In the genomic region with DNA sequence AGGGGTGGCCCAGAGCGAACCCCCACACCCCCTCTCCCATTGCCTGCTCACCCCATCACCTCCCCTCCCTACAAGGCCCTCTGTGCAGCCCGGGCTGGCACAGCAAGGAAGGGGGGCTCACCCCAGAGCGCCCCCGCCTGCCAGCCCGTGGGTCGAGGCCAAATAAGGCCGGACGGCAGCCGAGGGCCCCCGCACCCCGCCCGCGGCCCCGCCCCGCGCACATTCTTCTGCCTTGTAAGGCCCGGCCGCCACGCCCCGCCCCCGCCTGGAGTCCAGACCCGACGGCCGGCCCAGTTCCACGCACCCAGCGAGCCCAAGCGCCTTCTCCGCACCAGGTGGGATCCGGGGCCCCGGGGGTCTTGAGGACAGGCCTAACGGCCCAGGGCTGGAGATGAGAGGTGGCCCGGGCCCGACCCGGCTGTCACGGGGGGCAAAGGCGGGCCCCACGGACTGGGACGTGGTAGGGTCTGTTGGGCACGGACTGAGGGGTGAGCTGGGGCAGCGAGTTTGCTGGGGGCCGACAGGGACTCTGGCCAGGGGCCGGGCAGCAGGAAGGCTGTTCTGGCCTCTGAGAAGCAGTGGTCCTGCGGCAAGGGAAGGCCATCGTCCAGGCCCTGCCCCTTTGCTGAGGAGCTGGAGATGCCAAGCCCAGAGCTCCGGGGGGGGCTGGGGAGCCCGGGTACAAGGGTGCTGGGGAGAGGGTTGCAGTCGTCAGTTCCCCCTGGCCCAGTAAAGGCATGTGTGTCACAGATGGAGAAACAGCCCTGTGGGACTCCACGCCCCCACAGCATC, we compare ENCODE assay signal across 8 cellular contexts. TPM values are rescaled to one million over a fixed set of nuclear protein-coding genes. Genes with fewer than 3 reads are reported as not detected.
A peak's percentile ranks its signal among the peaks of the same experiment; 100 is the strongest.
DNase-seq lines count a peak whose midpoint lies in the region; ATAC-seq and TF ChIP-seq lines count a peak whose summit lies in the region.

TSS of gene MYL9 (plus strand) at position 293 of the 792 bp plus-strand sequence. CDS start 3,366 bp downstream, outside the sequence.

- H3K4me3 Mint-ChIP-seq in mesothelial cell of epicardium = peak within 1 kb of the TSS; percentile 77
- H3K4me3 Mint-ChIP-seq in CD8-positive, alpha-beta memory T cell = no peak within 1 kb of the TSS

- H3K27ac ChIP-seq in OCI-LY3 (ENCODE audit: low read length) (no peak within 1 kb of the TSS), esophagus (ENCODE audit: low read depth in 2 of 2, low read length in 1 of 2) (peak within 1 kb of the TSS; percentile 83 to 86), upper lobe of right lung (peak within 1 kb of the TSS; percentile 78)
- no peak within 1 kb of the TSS for H3K27ac ChIP-seq in CD8-positive, alpha-beta memory T cell (ENCODE audit: low read depth, low read length)

- CTCF ChIA-PET in CD8-positive, alpha-beta memory T cell (lab: Charles Lee) = no interaction called here

- H3K4me2 ChIP-seq in OCI-LY3 (ENCODE audit: low read length) = peak within 1 kb of the TSS; percentile 91

- WGBS in esophagus, 2 donors = 6 to 12% methylated on average over 47 to 48 of the region's 48 CpGs

- H3K79me2 ChIP-seq in OCI-LY3 (ENCODE audit: low read length) = peaks cover 3% of the 10 kb centered on the region; the same call in 1 of the 2 replicates

- H3K9me3 Mint-ChIP-seq in mesothelial cell of epicardium = no peaks in the 10 kb centered on the region
- no peaks in the 10 kb centered on the region for H3K9me3 Mint-ChIP-seq in CD8-positive, alpha-beta memory T cell

- peaks cover 18% of the 10 kb centered on the region for H3K4me1 ChIP-seq in OCI-LY3 (ENCODE audit: low read length)
- H3K4me1 ChIP-seq in esophagus (ENCODE audit: control insufficient read depth in 2 of 2, insufficient read depth in 2 of 2, low read length in 1 of 2) = peaks cover 0 to 5% of the 10 kb centered on the region in 2 donors
- H3K4me1 ChIP-seq in upper lobe of right lung = peaks cover 21% of the 10 kb centered on the region
- H3K4me1 ChIP-seq in CD8-positive, alpha-beta memory T cell (ENCODE audit: insufficient read depth, low read length) = no peaks in the 10 kb centered on the region

- no peaks in the 10 kb centered on the region for H3K27me3 Mint-ChIP-seq in mesothelial cell of epicardium (ENCODE audit: low read depth)
- H3K27me3 Mint-ChIP-seq in CD8-positive, alpha-beta memory T cell = peaks cover 0 to 5% of the 10 kb centered on the region in 2 donors

- H4K20me1 ChIP-seq in OCI-LY3 (ENCODE audit: insufficient read depth, low read length) = no peaks in the 10 kb centered on the region

- peaks cover 7% of the 10 kb centered on the region for H3K36me3 Mint-ChIP-seq in mesothelial cell of epicardium
- no peaks in the 10 kb centered on the region for H3K36me3 Mint-ChIP-seq in CD8-positive, alpha-beta memory T cell

- ATAC-seq in upper lobe of right lung = peak; percentile 88
- no peak for ATAC-seq in HG02938 (IDR thresholded peaks at IDR 0.05; ENCODE audit: unreplicated experiment)

- H3K36me3 ChIP-seq in OCI-LY3 (replicated peaks; ENCODE audit: low read depth, low read length) (no peaks in the 10 kb centered on the region), esophagus (ENCODE audit: control insufficient read depth in 2 of 2, insufficient read depth in 2 of 2, low read length in 1 of 2) (no peaks in the 10 kb centered on the region), upper lobe of right lung (peaks cover 13% of the 10 kb centered on the region)
- no peaks in the 10 kb centered on the region for H3K36me3 ChIP-seq in CD8-positive, alpha-beta memory T cell (ENCODE audit: insufficient read depth, low read length)

- intact Hi-C loops in upper lobe of right lung (cut with DNase I) = no loop called here

- H3K4me3 ChIP-seq in OCI-LY3 (ENCODE audit: low read length) (peak within 1 kb of the TSS; percentile 86), esophagus (ENCODE audit: low read depth in 1 of 2, low read length in 2 of 2) (peak within 1 kb of the TSS; percentile 41 to 63), upper lobe of right lung (peak within 1 kb of the TSS; percentile 69)
- H3K4me3 ChIP-seq in CD8-positive, alpha-beta memory T cell (ENCODE audit: low read length) = no peak within 1 kb of the TSS

- H3K4me1 Mint-ChIP-seq in mesothelial cell of epicardium = peaks cover 39% of the 10 kb centered on the region
- peaks cover 0 to 5% (median 4%) of the 10 kb centered on the region in 3 donors for H3K4me1 Mint-ChIP-seq in CD8-positive, alpha-beta memory T cell

- peak within 1 kb of the TSS; percentile 83 for H3K9ac ChIP-seq in OCI-LY3 (ENCODE audit: low read length)

- TF ChIP-seq CTCF in OCI-LY3 (IDR thresholded peaks at IDR 0.05; ENCODE audit: low read depth, low read length) = no peak; the same call in 1 of the 2 replicates
- no peak for TF ChIP-seq CTCF in mesothelial cell of epicardium (IDR thresholded peaks at IDR 0.05; ENCODE audit: unreplicated experiment)
- no peak for TF ChIP-seq CTCF in upper lobe of right lung (IDR thresholded peaks at IDR 0.05)

- H2AFZ ChIP-seq in OCI-LY3 (ENCODE audit: low read depth, low read length) = peak within 1 kb of the TSS; percentile 68

- H3K9me3 ChIP-seq in OCI-LY3 (ENCODE audit: insufficient read depth, low read length) (no peaks in the 10 kb centered on the region), esophagus (ENCODE audit: control insufficient read depth in 2 of 2, insufficient read depth in 1 of 2, low read depth in 1 of 2, low read length in 1 of 2) (no peaks in the 10 kb centered on the region), upper lobe of right lung (no peaks in the 10 kb centered on the region)
- H3K9me3 ChIP-seq in CD8-positive, alpha-beta memory T cell (ENCODE audit: low read length) = no peaks in the 10 kb centered on the region

- H3K27ac Mint-ChIP-seq in mesothelial cell of epicardium = peak within 1 kb of the TSS; percentile 83
- H3K27ac Mint-ChIP-seq in CD8-positive, alpha-beta memory T cell = no peak within 1 kb of the TSS

- DNase-seq in D341Med (ENCODE audit: low spot score) (peak; percentile 44), mesothelial cell of epicardium (ENCODE audit: low spot score in 2 of 2, unreplicated experiment in 2 of 2) (peak; percentile 68 to 78), upper lobe of right lung (peak; percentile 95), DMS114 treated with DMSO at 0.1 percent for 48 hours (lab: John Stamatoyannopoulos, UW; ENCODE audit: unreplicated experiment) (no peak)
- no peak for DNase-seq in CD8-positive, alpha-beta memory T cell

- POLR2A ChIA-PET in CD8-positive, alpha-beta memory T cell (lab: Charles Lee) = no interaction called here

- H3K27me3 ChIP-seq in OCI-LY3 (ENCODE audit: low read depth, low read length) = no peaks in the 10 kb centered on the region
- H3K27me3 ChIP-seq in esophagus (ENCODE audit: control insufficient read depth in 1 of 2, insufficient read depth in 2 of 2, low read length in 2 of 2) = no peaks in the 10 kb centered on the region
- H3K27me3 ChIP-seq in upper lobe of right lung = no peaks in the 10 kb centered on the region
- H3K27me3 ChIP-seq in CD8-positive, alpha-beta memory T cell (ENCODE audit: insufficient read depth, low read length, poor library complexity, severe bottlenecking) = no peaks in the 10 kb centered on the region

RNA-seq across cellular contexts. Expression of gene MYL9, which starts in this region (rescaled TPM):
- polyA plus RNA-seq in esophagus = 100 to 1,000 TPM; 242 to 320 TPM
- total RNA-seq in mesothelial cell of epicardium (235 to 248 TPM (median 238 TPM) in 3 replicates), upper lobe of right lung (410 TPM)
- not detected for total RNA-seq in CD8-positive, alpha-beta memory T cell
- polyA plus RNA-seq in CD8-positive, alpha-beta memory T cell = not detected

Comparison
In these comparisons a context has a peak if more than half of its experiments do, and no peak if none do; other contexts are left out.
1. RNA of gene MYL9 (total RNA-seq): 410 TPM in upper lobe of right lung (single experiment) and 235 to 248 TPM in mesothelial cell of epicardium; not detected in CD8-positive, alpha-beta memory T cell; every median in the first group is over 100 times any median in the second.
2. RNA of gene MYL9 (polyA plus RNA-seq): 242 to 320 TPM in esophagus; not detected in CD8-positive, alpha-beta memory T cell (single experiment); every median in the first group is over 100 times any median in the second.
3. DNase-seq: peak in D341Med (single experiment), mesothelial cell of epicardium (2 of 2) and upper lobe of right lung (single experiment); none in DMS114 treated with DMSO at 0.1 percent for 48 hours (single experiment) and CD8-positive, alpha-beta memory T cell (0 of 5).
4. H3K27ac ChIP-seq: peak in esophagus (2 of 2) and upper lobe of right lung (single experiment); none in OCI-LY3 (single experiment) and CD8-positive, alpha-beta memory T cell (single experiment).